31 cellular contexts compared by ENCODE assay signal in the genomic region with DNA sequence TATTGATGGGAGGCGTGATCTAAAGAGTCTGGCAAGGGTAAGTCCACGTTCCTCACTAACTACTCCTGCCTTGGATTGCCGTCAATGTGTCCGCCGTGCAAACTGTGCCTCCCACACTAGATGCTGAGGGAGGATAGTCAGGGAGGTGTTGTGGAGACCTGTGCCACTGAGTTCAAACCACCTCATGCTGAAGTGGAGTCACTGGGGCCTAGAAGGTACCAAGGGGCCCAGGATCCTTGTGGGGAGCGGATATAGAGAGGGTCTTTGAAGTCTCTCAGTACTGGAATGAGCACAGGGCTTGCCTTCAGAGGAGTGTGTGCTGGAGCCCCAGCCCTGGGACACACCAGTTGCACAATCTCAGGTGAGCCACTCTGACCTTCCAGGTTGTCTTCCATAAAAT. TPM values are rescaled to one million over a fixed set of nuclear protein-coding genes. Genes with fewer than 3 reads are reported as not detected.
DNase-seq lines count a peak whose midpoint lies in the region; ATAC-seq and TF ChIP-seq lines count a peak whose summit lies in the region.
"Had no signal": no experiment of that assay in that cellular context is flagged by ENCODE, and none has a peak within 500 bp of the region (broad histone marks: within the 10 kb centered on the region; RNA-seq: fewer than 3 reads in every experiment).

No MANE protein-coding gene starts in this region.

- no peaks in the 10 kb centered on the region for H3K27me3 Mint-ChIP-seq in activated CD4-positive, alpha-beta T cell treated with anti-CD3 and anti-CD28 coated beads for 36 hours
- H3K27me3 Mint-ChIP-seq in stimulated activated naive CD8-positive, alpha-beta T cell treated with anti-CD3 and anti-CD28 coated beads, Interleukin-15, Interleukin-2, amounts not matched to agents 100 ng/mL and 50 ng/mL, for 24 hours: no peaks in the 10 kb centered on the region
- peaks cover 4 to 11% (median 9%) of the 10 kb centered on the region in 3 donors for H3K27me3 Mint-ChIP-seq in immature natural killer cell (ENCODE audit: low read depth in 3 of 3)

- H3K27ac ChIP-seq in ascending aorta: no peak overlapping the region
- H3K27ac ChIP-seq: cardiac muscle cell, neural progenitor cell, prostate gland, RWPE1 had no signal

- CTCF ChIA-PET in activated CD4-positive, alpha-beta T cell treated with anti-CD3 and anti-CD28 coated beads for 36 hours (lab: Charles Lee): interaction anchor here (1.6 to 7.2 kb wide), 3 partner anchors 99 to 242 kb away, joined by 4 to 211 read pairs (median 11); no protein-coding TSS in a partner anchor

- no peaks in the 10 kb centered on the region for H3K36me3 Mint-ChIP-seq in activated CD4-positive, alpha-beta T cell treated with anti-CD3 and anti-CD28 coated beads for 36 hours (ENCODE audit: low read depth)
- no peaks in the 10 kb centered on the region for H3K36me3 Mint-ChIP-seq in stimulated activated naive CD8-positive, alpha-beta T cell treated with anti-CD3 and anti-CD28 coated beads, Interleukin-15, Interleukin-2, amounts not matched to agents 100 ng/mL and 50 ng/mL, for 24 hours (ENCODE audit: low read depth)
- H3K36me3 Mint-ChIP-seq in immature natural killer cell: no peaks in the 10 kb centered on the region
- H3K36me3 Mint-ChIP-seq: neural progenitor cell, type B pancreatic cell had no signal

- TF ChIP-seq CTCF in ascending aorta (IDR thresholded peaks at IDR 0.05): no peak

- intact Hi-C loops in activated CD4-positive, alpha-beta T cell treated with anti-CD3 and anti-CD28 coated beads for 36 hours (cut with DNase I, micrococcal nuclease): loop anchor here (2.0 to 10.0 kb wide), 5 partner anchors 117 to 815 kb away; partner anchors contain the start of genes PCSK7 (in 1 of the 2) and RNF214 (in 1 of the 2)
- intact Hi-C loops in ascending aorta (cut with DNase I): no loop called here

- ATAC-seq in activated CD4-positive, alpha-beta T cell treated with anti-CD3 and anti-CD28 coated beads for 36 hours: no peak
- ATAC-seq in stimulated activated naive CD8-positive, alpha-beta T cell treated with anti-CD3 and anti-CD28 coated beads, Interleukin-15, Interleukin-2, amounts not matched to agents 100 U/mL and 50 U/mL, for 24 hours: no peak

- H3K4me3 Mint-ChIP-seq in activated CD4-positive, alpha-beta T cell treated with anti-CD3 and anti-CD28 coated beads for 36 hours: no peak overlapping the region
- H3K4me3 Mint-ChIP-seq in stimulated activated naive CD8-positive, alpha-beta T cell treated with anti-CD3 and anti-CD28 coated beads, Interleukin-15, Interleukin-2, amounts not matched to agents 100 ng/mL and 50 ng/mL, for 24 hours: no peak overlapping the region
- H3K4me3 Mint-ChIP-seq in immature natural killer cell: no peak overlapping the region
- H3K4me3 Mint-ChIP-seq: neural progenitor cell, type B pancreatic cell had no signal

- no peaks in the 10 kb centered on the region for H3K9me3 ChIP-seq in ascending aorta
- H3K9me3 ChIP-seq: prostate gland had no signal

- POLR2A ChIA-PET in activated CD4-positive, alpha-beta T cell treated with anti-CD3 and anti-CD28 coated beads for 36 hours (lab: Charles Lee): no interaction called here

- DNase-seq in activated CD4-positive, alpha-beta T cell treated with anti-CD3 and anti-CD28 coated beads for 36 hours: no peak
- no peak for DNase-seq in activated CD4-positive, alpha-beta T cell treated with anti-CD3 and anti-CD28 coated beads for 4 hours
- DNase-seq in stimulated activated naive CD8-positive, alpha-beta T cell treated with anti-CD3 and anti-CD28 coated beads, Interleukin-15, Interleukin-2, amounts not matched to agents 100 U/mL and 50 U/mL, for 24 hours: no peak
- DNase-seq in immature natural killer cell (no peak), hippocampal formation (lab: John Stamatoyannopoulos, UW) (no peak), cerebellar cortex (ENCODE audit: low spot score) (no peak), ascending aorta (ENCODE audit: low spot score in 2 of 2) (no peak)
- DNase-seq: activated CD4-positive, CD25-positive, alpha-beta regulatory T cell; activated effector memory CD4-positive, alpha-beta T cell treated with Interleukin-2 at 50 U/mL for 16 hours; AML-193; COR-L47; dermis blood vessel endothelial cell; DMS79; NCI-H1105 treated with DMSO at 0.1 percent for 48 hours; NCI-H2029 treated with DMSO at 0.1 percent for 48 hours; NCI-H345; NCI-H748 treated with DMSO at 0.1 percent for 48 hours; stimulated activated CD4-positive, alpha-beta T cell treated with anti-CD3 and anti-CD28 coated beads, Interleukin-15, amount 100 ng/mL, for 24 hours; T1000 had no signal

- no peaks in the 10 kb centered on the region for H3K4me1 ChIP-seq in ascending aorta
- H3K4me1 ChIP-seq: neural progenitor cell, prostate gland had no signal

- peak overlapping the region; percentile 67 for H3K27ac Mint-ChIP-seq in activated CD4-positive, alpha-beta T cell treated with anti-CD3 and anti-CD28 coated beads for 36 hours
- peak overlapping the region; percentile 57 for H3K27ac Mint-ChIP-seq in stimulated activated naive CD8-positive, alpha-beta T cell treated with anti-CD3 and anti-CD28 coated beads, Interleukin-15, Interleukin-2, amounts not matched to agents 100 ng/mL and 50 ng/mL, for 24 hours
- peak overlapping the region in 5 of 6 donors; percentile 45 to 92 (median 63) for H3K27ac Mint-ChIP-seq in immature natural killer cell
- H3K27ac Mint-ChIP-seq: neural progenitor cell, type B pancreatic cell had no signal

- no peaks in the 10 kb centered on the region for H3K9me3 Mint-ChIP-seq in activated CD4-positive, alpha-beta T cell treated with anti-CD3 and anti-CD28 coated beads for 36 hours (ENCODE audit: low read depth)
- no peaks in the 10 kb centered on the region for H3K9me3 Mint-ChIP-seq in stimulated activated naive CD8-positive, alpha-beta T cell treated with anti-CD3 and anti-CD28 coated beads, Interleukin-15, Interleukin-2, amounts not matched to agents 100 ng/mL and 50 ng/mL, for 24 hours
- no peaks in the 10 kb centered on the region for H3K9me3 Mint-ChIP-seq in immature natural killer cell
- H3K9me3 Mint-ChIP-seq: neural progenitor cell, type B pancreatic cell had no signal

- H3K4me3 ChIP-seq in ascending aorta: no peak overlapping the region
- H3K4me3 ChIP-seq: cardiac muscle cell, neural progenitor cell, prostate gland, SK-N-MC had no signal

- no peaks in the 10 kb centered on the region for H3K27me3 ChIP-seq in ascending aorta
- H3K27me3 ChIP-seq: neural progenitor cell had no signal

- H3K4me1 Mint-ChIP-seq in activated CD4-positive, alpha-beta T cell treated with anti-CD3 and anti-CD28 coated beads for 36 hours: peaks cover 81% of the 10 kb centered on the region
- H3K4me1 Mint-ChIP-seq in stimulated activated naive CD8-positive, alpha-beta T cell treated with anti-CD3 and anti-CD28 coated beads, Interleukin-15, Interleukin-2, amounts not matched to agents 100 ng/mL and 50 ng/mL, for 24 hours (ENCODE audit: low read depth): peaks cover 80% of the 10 kb centered on the region
- peaks cover 72 to 82% of the 10 kb centered on the region in 2 donors for H3K4me1 Mint-ChIP-seq in immature natural killer cell

- H3K36me3 ChIP-seq in ascending aorta: no peaks in the 10 kb centered on the region
- H3K36me3 ChIP-seq: cardiac muscle cell, neural progenitor cell, prostate gland had no signal

RNA-seq across cellular contexts. Expression of gene TMPRSS4, which starts 27.1 kb away (rescaled TPM):
- not detected for total RNA-seq in activated CD4-positive, alpha-beta T cell treated with anti-CD3 and anti-CD28 coated beads for 36 hours
- polyA plus RNA-seq in immature natural killer cell: not detected
- total RNA-seq in ascending aorta: not detected
- total RNA-seq: A172, cardiac muscle cell, dermis blood vessel endothelial cell, H4, lung microvascular endothelial cell, M059J had no signal
- polyA plus RNA-seq: cardiac muscle cell had no signal

RNA-seq across cellular contexts. Expression of gene SMIM35, which starts 37.0 kb away (rescaled TPM):
- total RNA-seq in activated CD4-positive, alpha-beta T cell treated with anti-CD3 and anti-CD28 coated beads for 36 hours: under 1 TPM in 1 of 2 experiments, not detected in 1; 0.09 TPM
- 1 to 10 TPM in 1 of 3 donors, under 1 TPM in 1, not detected in 1; 0.49 to 1.1 TPM for polyA plus RNA-seq in immature natural killer cell
- total RNA-seq in ascending aorta: not detected
- total RNA-seq: A172, cardiac muscle cell, dermis blood vessel endothelial cell, H4, HT-29, lung microvascular endothelial cell, M059J had no signal
- polyA plus RNA-seq: cardiac muscle cell had no signal
